In the genomic region with DNA sequence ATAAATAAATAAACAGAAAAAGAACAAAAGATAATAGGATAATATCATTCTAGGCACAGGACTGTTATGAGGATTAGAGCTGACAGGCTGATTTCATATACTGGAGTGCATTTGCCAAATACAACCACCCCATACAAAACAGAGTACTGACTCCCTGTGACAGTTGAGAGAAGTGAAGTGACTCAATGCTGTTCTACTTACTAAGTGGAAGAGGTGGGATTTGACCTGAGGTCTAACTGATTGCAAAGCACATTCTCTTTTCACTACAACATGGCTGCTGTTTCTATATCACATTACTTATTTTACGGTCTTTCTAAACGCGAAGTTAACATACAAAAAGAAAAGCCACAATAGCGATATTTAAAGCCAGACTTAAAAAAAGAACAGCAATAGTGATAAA, we compare ENCODE assay signal across 13 cellular contexts.
"Had no signal": no experiment of that assay in that cellular context is flagged by ENCODE, and none has a peak within 500 bp of the region (broad histone marks: within the 10 kb centered on the region; RNA-seq: fewer than 3 reads in every experiment).

No MANE protein-coding gene starts in this region.

- H3K9me3 Mint-ChIP-seq: activated naive CD8-positive, alpha-beta T cell treated with anti-CD3 and anti-CD28 coated beads, Interleukin-2, amount 50 U/mL, for 24 hours; natural killer cell had no signal

- ATAC-seq: activated naive CD8-positive, alpha-beta T cell treated with anti-CD3 and anti-CD28 coated beads, Interleukin-2, amount 50 U/mL, for 24 hours; right cardiac atrium had no signal

- H3K4me3 ChIP-seq: thyroid gland, uterus had no signal

- H3K4me3 Mint-ChIP-seq: activated naive CD8-positive, alpha-beta T cell treated with anti-CD3 and anti-CD28 coated beads, Interleukin-2, amount 50 U/mL, for 24 hours; natural killer cell had no signal

- H3K27me3 Mint-ChIP-seq: activated naive CD8-positive, alpha-beta T cell treated with anti-CD3 and anti-CD28 coated beads, Interleukin-2, amount 50 U/mL, for 24 hours had no signal

- H3K27ac ChIP-seq: thyroid gland, uterus had no signal

- DNase-seq: activated CD4-positive, alpha-beta T cell treated with anti-CD3 and anti-CD28 coated beads for 4 hours; activated naive CD4-positive, alpha-beta T cell; activated naive CD8-positive, alpha-beta T cell treated with anti-CD3 and anti-CD28 coated beads, Interleukin-2, amount 50 U/mL, for 24 hours; activated T-cell treated with anti-CD3 and anti-CD28 coated beads, Interleukin-2, amount 50 U/mL, for 48 hours; foreskin melanocyte; head of caudate nucleus; natural killer cell; nucleus accumbens; right cardiac atrium; small intestine; T-helper 9 cell; thyroid gland; uterus had no signal

- H3K27ac Mint-ChIP-seq: activated naive CD8-positive, alpha-beta T cell treated with anti-CD3 and anti-CD28 coated beads, Interleukin-2, amount 50 U/mL, for 24 hours; natural killer cell had no signal

- H3K9me3 ChIP-seq: thyroid gland, uterus had no signal

- H3K36me3 ChIP-seq: uterus had no signal
